19 cellular contexts compared by ENCODE assay signal in the genomic region with DNA sequence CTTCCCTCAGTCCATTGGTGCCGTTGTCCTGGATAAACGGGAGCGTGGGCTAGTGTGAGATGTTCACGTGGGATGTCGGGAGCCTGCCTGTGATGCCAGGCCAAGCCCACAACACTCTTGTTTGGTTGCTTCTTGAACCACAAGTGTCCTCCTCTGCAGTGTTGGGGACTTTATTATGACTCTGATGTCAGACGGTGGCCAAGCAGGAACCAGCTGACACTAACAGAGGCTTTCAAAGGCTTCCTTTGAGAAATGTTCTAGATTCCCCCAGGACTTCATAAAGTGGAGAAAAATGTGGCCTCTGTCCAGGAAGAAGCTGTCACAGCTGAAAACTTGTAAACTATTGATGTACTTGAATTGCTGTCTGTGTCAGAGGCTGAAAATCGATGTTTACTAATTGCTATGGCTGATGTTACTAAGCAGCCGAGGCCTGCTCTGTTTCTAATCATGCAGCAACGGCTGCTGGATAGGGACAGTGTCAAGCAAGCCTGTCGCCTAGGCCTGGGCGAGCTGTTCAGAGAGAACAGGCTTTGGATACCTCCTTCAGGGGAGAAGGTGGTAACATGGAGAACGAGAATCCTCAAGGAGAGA.
DNase-seq lines count a peak whose midpoint lies in the region; ATAC-seq and TF ChIP-seq lines count a peak whose summit lies in the region.
"Had no signal": no experiment of that assay in that cellular context is flagged by ENCODE, and none has a peak within 500 bp of the region (broad histone marks: within the 10 kb centered on the region; RNA-seq: fewer than 3 reads in every experiment).

No MANE protein-coding gene starts in this region.

- 50 to 66% (median 56%) methylated on average over 12 of the region's 12 CpGs for WGBS in heart left ventricle, 4 donors

- intact Hi-C loops in A673 (cut with micrococcal nuclease; ENCODE audit: unreplicated experiment): no loop called here
- intact Hi-C loops in heart left ventricle (cut with DNase I): no loop called here

- H3K27me3 ChIP-seq in A673 (replicated peaks; ENCODE audit: insufficient read depth, low read depth, low read length, poor library complexity): no peaks in the 10 kb centered on the region
- H3K27me3 ChIP-seq in heart left ventricle: no peaks in the 10 kb centered on the region
- H3K27me3 ChIP-seq: esophagus squamous epithelium, upper lobe of left lung had no signal

- ATAC-seq in heart left ventricle (peak; percentile 87 to 96 (median 94)), HG03520 (IDR thresholded peaks at IDR 0.05; ENCODE audit: unreplicated experiment) (no peak)
- ATAC-seq: GM12878; GM23338; natural killer cell treated with Interleukin-12 subunit alpha and Interleukin-12 subunit beta and Interleukin-15 and Interleukin-18, amount 100 ng/mL, for 72 hours had no signal

- in situ Hi-C loops in SK-MEL-5 (cut with HindIII; ENCODE audit: low pct_unique_long_range_greater_than_20kb, low sequenced_read_pairs): no loop called here

- DNase-seq in A673 (ENCODE audit: low spot score) (peak; percentile 14), SK-MEL-5 (ENCODE audit: low read depth, low spot score) (peak; percentile 38), heart left ventricle (peak in 2 of 5 donors; percentile 44 to 56), myocyte (ENCODE audit: low read depth) (peak; percentile 35), NCI-H446 (lab: John Stamatoyannopoulos, UW) (no peak), T1000 (lab: John Stamatoyannopoulos, UW) (no peak)
- DNase-seq in activated effector memory CD4-positive, alpha-beta T cell treated with Interleukin-2 at 50 U/mL for 16 hours: no peak
- DNase-seq: activated naive CD8-positive, alpha-beta T cell treated with anti-CD3 and anti-CD28 coated beads for 36 hours; cortex of kidney; esophagus squamous epithelium; Karpas-422; NCI-H1930; NCI-H82; upper lobe of left lung had no signal

- no peak for TF ChIP-seq POLR2A in heart left ventricle (IDR thresholded peaks at IDR 0.05)

- H3K4me3 ChIP-seq in A673 (ENCODE audit: low read depth, low read length, poor library complexity, severe bottlenecking) (no peak overlapping the region), heart left ventricle (no peak overlapping the region)
- H3K4me3 ChIP-seq: esophagus squamous epithelium, GM12878, GM23338, upper lobe of left lung had no signal

- POLR2A ChIA-PET in A673 (lab: Charles Lee; ENCODE audit: low non-redundant PET): no interaction called here

- H3K27ac ChIP-seq in A673 (ENCODE audit: low read depth, low read length, poor library complexity, severe bottlenecking): no peak overlapping the region
- H3K27ac ChIP-seq in heart left ventricle: peak overlapping the region in 7 of 12 donors; percentile 14 to 70 (median 36)
- H3K27ac ChIP-seq: VCaP had no signal

- TF ChIP-seq CTCF in A673 (conservative IDR thresholded peaks at IDR 0.05; ENCODE audit: low read depth, low read length) (no peak), heart left ventricle (IDR thresholded peaks at IDR 0.05) (no peak)

- BruUV-seq in A673 (replicated peaks; lab: Mats Ljungman, UMichigan): no TSS peak

- CTCF ChIA-PET in A673 (lab: Charles Lee): no interaction called here

- H3K4me1 ChIP-seq in A673 (ENCODE audit: insufficient read depth, low read length, poor library complexity, severe bottlenecking) (no peaks in the 10 kb centered on the region), heart left ventricle (peaks cover 0 to 22% (median 13%) of the 10 kb centered on the region in 12 donors)

- H3K36me3 ChIP-seq in A673 (ENCODE audit: insufficient read depth, low read length, poor library complexity, severe bottlenecking): no peaks in the 10 kb centered on the region
- H3K36me3 ChIP-seq in heart left ventricle: peaks cover 0 to 53% (median 24%) of the 10 kb centered on the region in 9 donors

- H3K9me3 ChIP-seq in A673 (ENCODE audit: low read depth, low read length, poor library complexity, severe bottlenecking) (no peaks in the 10 kb centered on the region), heart left ventricle (no peaks in the 10 kb centered on the region)
- H3K9me3 ChIP-seq: esophagus squamous epithelium, upper lobe of left lung had no signal

Comparison
In these comparisons a context has a peak if more than half of its experiments do, and no peak if none do; other contexts are left out.
1. DNase-seq: peak in A673 (single experiment), SK-MEL-5 (single experiment) and myocyte (single experiment); none in activated effector memory CD4-positive, alpha-beta T cell treated with Interleukin-2 at 50 U/mL for 16 hours (single experiment), NCI-H446 (0 of 2) and T1000 (single experiment).